1 cellular context compared by ENCODE assay signal in genomic region chr20:32543570-32544259, GRCh38.
A peak's percentile ranks its signal among the peaks of the same experiment; 100 is the strongest.
TF ChIP-seq lines count a peak whose summit lies in the region.

No MANE protein-coding gene starts in this region.

TF ChIP-seq in HepG2, 621 proteins besides CTCF, POLR2A, EP300 and RAD21 (continued from another document and continues in another):
- TF ChIP-seq LBX2 (CRISPR knock-in tag; IDR thresholded peaks at IDR 0.05; ENCODE audit: borderline replicate concordance) (no peak; the same call in 1 of the 2 replicates), KDM3A (CRISPR knock-in tag; IDR thresholded peaks at IDR 0.05; ENCODE audit: low read depth) (peak; percentile 97), RNF219 (CRISPR knock-in tag; IDR thresholded peaks at IDR 0.05) (no peak; the same call in 1 of the 2 replicates), BRD4 (CRISPR knock-in tag; IDR thresholded peaks at IDR 0.05) (peak; percentile 100), ZNF326 (CRISPR knock-in tag; IDR thresholded peaks at IDR 0.05; ENCODE audit: borderline replicate concordance) (no peak), LCORL (IDR thresholded peaks at IDR 0.05) (peak; percentile 46; the same call in 1 of the 2 replicates), LCORL (CRISPR knock-in tag; IDR thresholded peaks at IDR 0.05) (peak; percentile 100), SMAD9 (CRISPR knock-in tag; IDR thresholded peaks at IDR 0.05) (peak; percentile 97), TCF12 (IDR thresholded peaks at IDR 0.05) (no peak), TCF12 (CRISPR knock-in tag; IDR thresholded peaks at IDR 0.05) (peak; percentile 95), ZKSCAN1 (IDR thresholded peaks at IDR 0.05; ENCODE audit: low read length) (peak; percentile 66; the same call in 1 of the 2 replicates), XBP1 (CRISPR knock-in tag; IDR thresholded peaks at IDR 0.05) (no peak), KDM4B (CRISPR knock-in tag; IDR thresholded peaks at IDR 0.05) (peak; percentile 97), ZNF317 (CRISPR knock-in tag; IDR thresholded peaks at IDR 0.05) (peak; percentile 92), ZSCAN22 (CRISPR knock-in tag; IDR thresholded peaks at IDR 0.05) (no peak; the same call in 1 of the 2 replicates), ADNP (CRISPR knock-in tag; IDR thresholded peaks at IDR 0.05) (peak; percentile 94), TEF (CRISPR knock-in tag; IDR thresholded peaks at IDR 0.05) (no peak), KDM1A (CRISPR knock-in tag; IDR thresholded peaks at IDR 0.05) (peak; percentile 94), SNAPC2 (CRISPR knock-in tag; IDR thresholded peaks at IDR 0.05) (peak; percentile 87), ZNF570 (CRISPR knock-in tag; IDR thresholded peaks at IDR 0.05; ENCODE audit: borderline replicate concordance) (no peak; the same call in none of the 2 replicates), ZNF180 (CRISPR knock-in tag; IDR thresholded peaks at IDR 0.05; ENCODE audit: borderline replicate concordance, low read depth) (no peak), AFF4 (CRISPR knock-in tag; IDR thresholded peaks at IDR 0.05) (peak; percentile 14; the same call in 1 of the 2 replicates), CENPBD1 (CRISPR knock-in tag; IDR thresholded peaks at IDR 0.05; ENCODE audit: borderline replicate concordance, low read depth) (no peak), ZNF318 (CRISPR knock-in tag; IDR thresholded peaks at IDR 0.05) (peak; percentile 97), MYC (CRISPR knock-in tag; IDR thresholded peaks at IDR 0.05; ENCODE audit: borderline replicate concordance) (peak; percentile 98), SUZ12 (IDR thresholded peaks at IDR 0.05; ENCODE audit: low read depth, low read length) (no peak), HOXA9 (CRISPR knock-in tag; IDR thresholded peaks at IDR 0.05; ENCODE audit: borderline replicate concordance) (peak; percentile 96), ZFP37 (CRISPR knock-in tag; IDR thresholded peaks at IDR 0.05; ENCODE audit: borderline replicate concordance) (peak; percentile 99), HDAC1 (CRISPR knock-in tag; IDR thresholded peaks at IDR 0.05) (peak; percentile 99), ZSCAN21 (CRISPR knock-in tag; IDR thresholded peaks at IDR 0.05; ENCODE audit: borderline replicate concordance) (peak; percentile 99), ZNF12 (CRISPR knock-in tag; IDR thresholded peaks at IDR 0.05) (peak; percentile 78; the same call in 1 of the 2 replicates), CREM (IDR thresholded peaks at IDR 0.05) (peak; percentile 84; the same call in 1 of the 2 replicates), CREM (CRISPR knock-in tag; IDR thresholded peaks at IDR 0.05) (no peak), E2F1 (CRISPR knock-in tag; IDR thresholded peaks at IDR 0.05) (no peak), ZNF510 (CRISPR knock-in tag; IDR thresholded peaks at IDR 0.05; ENCODE audit: low read depth) (peak; percentile 95; the same call in 1 of the 2 replicates), MEIS2 (CRISPR knock-in tag; IDR thresholded peaks at IDR 0.05) (peak; percentile 99), ZNF276 (CRISPR knock-in tag; IDR thresholded peaks at IDR 0.05; ENCODE audit: low read depth) (peak; percentile 97; the same call in 1 of the 2 replicates), ARHGAP35 (CRISPR knock-in tag; IDR thresholded peaks at IDR 0.05; ENCODE audit: borderline replicate concordance) (peak; percentile 89; the same call in 1 of the 2 replicates), SMYD3 (CRISPR knock-in tag; IDR thresholded peaks at IDR 0.05) (no peak), BCL3 (CRISPR knock-in tag; IDR thresholded peaks at IDR 0.05) (peak; percentile 97), PLRG1 (conservative IDR thresholded peaks at IDR 0.05) (no peak)
